Comparison of ENCODE assay signal across 33 cellular contexts in the genomic region with DNA sequence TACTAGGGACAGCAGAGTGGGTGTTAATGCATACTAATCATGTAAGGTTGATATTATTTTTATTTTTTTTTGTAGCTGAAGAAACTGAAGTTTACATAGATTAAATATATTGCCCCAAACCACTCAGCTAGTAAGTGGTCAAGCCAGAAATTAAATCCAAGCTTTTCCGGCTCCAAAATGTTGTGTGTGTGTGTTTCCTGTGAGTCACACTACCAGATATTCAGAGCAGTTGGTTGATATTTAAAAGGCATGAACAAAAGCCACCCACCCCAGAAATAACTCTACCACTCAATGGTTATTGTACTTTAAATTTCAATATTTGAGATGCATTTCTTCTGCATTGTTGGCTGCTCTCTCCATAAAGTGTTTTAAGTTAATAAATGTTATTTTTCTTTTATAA. TPM values are rescaled to one million over a fixed set of nuclear protein-coding genes. Genes with fewer than 3 reads are reported as not detected.
DNase-seq lines count a peak whose midpoint lies in the region; ATAC-seq, FAIRE-seq and TF ChIP-seq lines count a peak whose summit lies in the region.
"Had no signal": no experiment of that assay in that cellular context is flagged by ENCODE, and none has a peak within 500 bp of the region (broad histone marks: within the 10 kb centered on the region; RNA-seq: fewer than 3 reads in every experiment).

No MANE protein-coding gene starts in this region.

- peak in 1 of 4 donors; percentile 36 for ATAC-seq in right lobe of liver
- ATAC-seq in HepG2, result no peak
- ATAC-seq: A549; activated CD8-positive, alpha-beta memory T cell treated with anti-CD3 and anti-CD28 coated beads, Interleukin-2, amount 10 ng/mL, durations not matched to agents 7 days and 5 days; activated T-cell treated with anti-CD3 and anti-CD28 coated beads, Interleukin-2, amount 50 U/mL, for 72 hours; left ventricle myocardium superior; naive thymus-derived CD8-positive, alpha-beta T cell; stimulated activated naive B cell treated with anti-CD40 and anti-IgM and Interleukin-4, amounts not matched to agents 10 μg/mL and 1 μg/mL and 100 μg/mL, for 72 hours had no signal

- no peaks in the 10 kb centered on the region for H3K9me2 ChIP-seq in GM23248 (ENCODE audit: insufficient read depth)

- H3K9me3 ChIP-seq in right lobe of liver (no peaks in the 10 kb centered on the region), HepG2 (ENCODE audit: low read length) (no peaks in the 10 kb centered on the region), adipocyte (ENCODE audit: control insufficient read depth, low read length) (no peaks in the 10 kb centered on the region), GM23248 (ENCODE audit: low read depth) (no peaks in the 10 kb centered on the region)
- H3K9me3 ChIP-seq: A549, BE2C, thoracic aorta, uterus had no signal

- H3K79me2 ChIP-seq in HepG2 (ENCODE audit: insufficient read depth, low read length) (no peaks in the 10 kb centered on the region), GM23248 (ENCODE audit: insufficient read depth) (no peaks in the 10 kb centered on the region)

- H3K4me3 ChIP-seq in right lobe of liver, result no peak overlapping the region
- no peak overlapping the region for H3K4me3 ChIP-seq in HepG2 (replicated peaks in 1 of 3; ENCODE audit: insufficient read depth in 1 of 3, low read depth in 2 of 3, low read length in 3 of 3)
- H3K4me3 ChIP-seq in adipocyte (ENCODE audit: low read length), result no peak overlapping the region
- no peak overlapping the region for H3K4me3 ChIP-seq in GM23248
- H3K4me3 ChIP-seq: A549, dorsolateral prefrontal cortex, thoracic aorta, uterus had no signal

- H3K4me2 ChIP-seq in HepG2 (ENCODE audit: low read depth, low read length) (no peak overlapping the region), GM23248 (ENCODE audit: unreplicated experiment) (no peak overlapping the region)
- H3K4me2 ChIP-seq: A549, KMS-11 had no signal

- no peak overlapping the region for H2AFZ ChIP-seq in HepG2 (ENCODE audit: low read length)
- no peak overlapping the region for H2AFZ ChIP-seq in GM23248

- TF ChIP-seq EP300 in HepG2 (IDR thresholded peaks at IDR 0.05; ENCODE audit: low read depth in 2 of 2, low read length in 2 of 2) (no peak), HepG2 (CRISPR knock-in tag; IDR thresholded peaks at IDR 0.05; ENCODE audit: borderline replicate concordance) (no peak)

- FAIRE-seq in HepG2 (lab: Jason Lieb, UNC), result no peak
- FAIRE-seq: A549 had no signal

- in situ Hi-C loops in HepG2 (cut with HindIII; ENCODE audit: extremely low pct_ligation_motif_present, low pct_unique_long_range_greater_than_20kb) (no loop called here), GM23248 (cut with MboI) (no loop called here)

- BruUV-seq in HepG2 (replicated peaks; lab: Mats Ljungman, UMichigan), result no TSS peak

- H3K9ac ChIP-seq in HepG2 (ENCODE audit: insufficient read depth, low read depth, low read length) (no peak overlapping the region), adipocyte (ENCODE audit: low read length) (no peak overlapping the region), GM23248 (no peak overlapping the region)
- H3K9ac ChIP-seq: KMS-11 had no signal

- POLR2A ChIA-PET in HepG2 (lab: Yijun Ruan, JAX), result no interaction called here

- no peak for DNase-seq in right lobe of liver
- no peak for DNase-seq in HepG2 (ENCODE audit: low spot score)
- peak; percentile 43 for DNase-seq in adipocyte (ENCODE audit: low read depth)
- DNase-seq in fibroblast of peridontal ligament (ENCODE audit: extremely low read depth), result peak; percentile 26
- DNase-seq in stromal cell of bone marrow (ENCODE audit: low read depth), result peak; percentile 9
- no peak for DNase-seq in head of caudate nucleus
- no peak for DNase-seq in GM23248
- no peak for DNase-seq in NCI-H1694 (lab: John Stamatoyannopoulos, UW)
- DNase-seq: activated CD4-positive, alpha-beta T cell treated with anti-CD3 and anti-CD28 coated beads, Interleukin-2, amount 10 ng/mL, durations not matched to agents 24 days and 14 days; activated CD8-positive, alpha-beta memory T cell treated with anti-CD3 and anti-CD28 coated beads, Interleukin-2, amount 10 ng/mL, durations not matched to agents 7 days and 5 days; activated naive CD4-positive, alpha-beta T cell treated with anti-CD3 and anti-CD28 coated beads for 36 hours; activated T-cell treated with anti-CD3 and anti-CD28 coated beads, Interleukin-2, amount 50 U/mL, for 72 hours; amygdala; BE2C; central memory CD4-positive, alpha-beta T cell; COR-L47; DMS79 treated with DMSO at 0.1 percent for 48 hours; dorsolateral prefrontal cortex; hippocampal formation; immature natural killer cell; left ventricle myocardium superior; midbrain; naive thymus-derived CD8-positive, alpha-beta T cell; NCI-H187; NCI-H526; retina; stimulated activated CD4-positive, alpha-beta T cell treated with anti-CD3 and anti-CD28 coated beads, Interleukin-4, amount 100 ng/mL, for 24 hours; stimulated activated naive B cell treated with anti-CD40 and anti-IgM and Interleukin-4, amounts not matched to agents 10 μg/mL and 1 μg/mL and 100 μg/mL, for 72 hours; uterus had no signal

- CTCF ChIA-PET in HepG2 (lab: Yijun Ruan, JAX; ENCODE audit: low intra/inter-chr PET ratio, low total read pairs), result no interaction called here

- 25% methylated on average over 1 of the region's 1 CpG for WGBS in right lobe of liver (ENCODE audit: insufficient coverage, low coverage, low lambda C conversion rate, missing lambda C conversion rate)
- 43% methylated on average over 1 of the region's 1 CpG for WGBS in HepG2 (ENCODE audit: low lambda C conversion rate)
- 0 to 3% methylated on average over 1 of the region's 1 CpG for WGBS in GM23248 (ENCODE audit: low coverage in 1 of 2, low lambda C conversion rate in 2 of 2, missing lambda C conversion rate in 2 of 2), 2 experiments

- H3K27ac ChIP-seq in right lobe of liver, result peak overlapping the region in 2 of 3 donors; percentile 56 to 63
- H3K27ac ChIP-seq in HepG2 (ENCODE audit: extremely low read length, insufficient read depth, low read length), result no peak overlapping the region
- H3K27ac ChIP-seq in GM23248, result no peak overlapping the region
- H3K27ac ChIP-seq: A549, KMS-11, thoracic aorta, uterus had no signal

- intact Hi-C loops in right lobe of liver (cut with DNase I) (no loop called here), HepG2 (cut with micrococcal nuclease; ENCODE audit: unreplicated experiment) (no loop called here), head of caudate nucleus (cut with DNase I) (no loop called here)

- no peaks in the 10 kb centered on the region for H4K20me1 ChIP-seq in HepG2 (ENCODE audit: insufficient read depth, low read length)
- no peaks in the 10 kb centered on the region for H4K20me1 ChIP-seq in GM23248 (ENCODE audit: insufficient read depth)

- no peaks in the 10 kb centered on the region for H3F3A ChIP-seq in GM23248 (ENCODE audit: insufficient read depth)

- H3K27me3 ChIP-seq in right lobe of liver, result no peaks in the 10 kb centered on the region
- no peaks in the 10 kb centered on the region for H3K27me3 ChIP-seq in HepG2 (ENCODE audit: control insufficient read depth in 1 of 2, insufficient read depth in 2 of 2, low read length in 2 of 2)
- H3K27me3 ChIP-seq in adipocyte (replicated peaks; ENCODE audit: control insufficient read depth, insufficient read depth, low read length), result no peaks in the 10 kb centered on the region
- no peaks in the 10 kb centered on the region for H3K27me3 ChIP-seq in GM23248 (replicated peaks; ENCODE audit: insufficient read depth)
- H3K27me3 ChIP-seq: BE2C, dorsolateral prefrontal cortex, uterus had no signal

- no peak for TF ChIP-seq RAD21 in HepG2 (CRISPR knock-in tag; IDR thresholded peaks at IDR 0.05)

- H3K36me3 ChIP-seq in right lobe of liver (no peaks in the 10 kb centered on the region), HepG2 (replicated peaks in 1 of 2; ENCODE audit: control insufficient read depth in 1 of 2, insufficient read depth in 2 of 2, low read length in 2 of 2) (no peaks in the 10 kb centered on the region), adipocyte (ENCODE audit: control insufficient read depth, insufficient read depth, low read length, severe bottlenecking) (no peaks in the 10 kb centered on the region), GM23248 (ENCODE audit: low read depth) (no peaks in the 10 kb centered on the region)
- H3K36me3 ChIP-seq: BE2C, thoracic aorta, uterus had no signal

- TF ChIP-seq POLR2A in right lobe of liver (IDR thresholded peaks at IDR 0.05), result no peak
- no peak for TF ChIP-seq POLR2A in HepG2 (IDR thresholded peaks at IDR 0.05; ENCODE audit: insufficient read depth in 1 of 2, low read depth in 2 of 2, low read length in 2 of 2)

- TF ChIP-seq CTCF in right lobe of liver (IDR thresholded peaks at IDR 0.05) (no peak), HepG2 (CRISPR knock-in tag; IDR thresholded peaks at IDR 0.05) (no peak)

- peaks cover 0 to 74% (median 27%) of the 10 kb centered on the region in 4 donors for H3K4me1 ChIP-seq in right lobe of liver
- no peaks in the 10 kb centered on the region for H3K4me1 ChIP-seq in HepG2 (ENCODE audit: insufficient read depth, low read length)
- H3K4me1 ChIP-seq in adipocyte (ENCODE audit: control insufficient read depth, insufficient read depth, low read length), result no peaks in the 10 kb centered on the region
- no peaks in the 10 kb centered on the region for H3K4me1 ChIP-seq in GM23248 (ENCODE audit: insufficient read depth)
- H3K4me1 ChIP-seq: A549, BE2C, uterus had no signal

RNA-seq across cellular contexts. Expression of gene KCNN2, which starts 29.5 kb away (rescaled TPM):
- total RNA-seq in right lobe of liver (10 to 100 TPM in 3 of 6 experiments, 1 to 10 TPM in 2, under 1 TPM in 1; 0.60 to 17.4 (median 6.5) TPM), HepG2 (2016; rRNA removed; fragmentation: Illumina TruSeq; extraction: Trizol) (not detected in 2 replicates)
- total RNA-seq in HepG2 (2016; cell fraction: cytosol; rRNA removed; fragmentation: Illumina TruSeq; extraction: Trizol; ENCODE audit: low read depth), result 0.18 and 0.20 TPM in 2 replicates
- total RNA-seq in HepG2 (2016; cell fraction: insoluble cytoplasmic fraction; rRNA removed; fragmentation: Illumina TruSeq; extraction: Trizol), result not detected in 2 replicates
- total RNA-seq in HepG2 (2016; cell fraction: membrane; rRNA removed; fragmentation: Illumina TruSeq; extraction: Trizol), result 0.09 TPM in 1 of 2 replicates, not detected in the other
- total RNA-seq in HepG2 (2016; cell fraction: nucleus; rRNA removed; fragmentation: Illumina TruSeq; extraction: Trizol), result 0.12 TPM in 1 of 2 replicates, not detected in the other
- polyA plus RNA-seq in HepG2 (2011; rRNA removed) (not detected in 2 replicates), GM23248 (2016; fragmentation: Nextera tagmentation; extraction: Ambion mirVana) (not detected in 2 replicates)
- 0.06 TPM in 1 of 2 replicates, not detected in the other for polyA plus RNA-seq in HepG2 (2011; cell fraction: cytosol; rRNA removed)
- 0.07 and 0.11 TPM in 2 replicates for polyA plus RNA-seq in HepG2 (2011; cell fraction: nucleus; rRNA removed)
- not detected in 2 replicates for polyA plus RNA-seq in HepG2 (2012)
- not detected in 2 replicates for polyA plus RNA-seq in HepG2 (2016; cell fraction: cytosol; fragmentation: Illumina TruSeq; extraction: Trizol; ENCODE audit: low read depth)
- not detected in 2 replicates for polyA plus RNA-seq in HepG2 (2016; cell fraction: insoluble cytoplasmic fraction; fragmentation: Illumina TruSeq; extraction: Trizol; ENCODE audit: low read depth)
- polyA plus RNA-seq in HepG2 (2016; cell fraction: membrane; fragmentation: Illumina TruSeq; extraction: Trizol; ENCODE audit: low read depth), result not detected in 2 replicates
- polyA plus RNA-seq in HepG2 (2016; cell fraction: nucleus; fragmentation: Illumina TruSeq; extraction: Trizol; ENCODE audit: insufficient read depth, low read depth), result not detected in 2 replicates
- 0.04 and 0.35 TPM in 2 replicates for polyA minus RNA-seq in HepG2 (2011; rRNA and poly(A)+ RNA removed; ENCODE audit: low replicate concordance)
- not detected in 2 replicates for polyA minus RNA-seq in HepG2 (2011; cell fraction: cytosol; rRNA and poly(A)+ RNA removed)
- polyA minus RNA-seq in HepG2 (2011; cell fraction: nucleus; rRNA and poly(A)+ RNA removed), result not detected in 2 replicates
- total RNA-seq in GM23248 (2014; rRNA removed; shearing (Covaris generic)), result not detected in 2 replicates
- total RNA-seq: activated CD4-positive, alpha-beta T cell treated with anti-CD3 and anti-CD28 coated beads, Interleukin-2, amount 10 ng/mL, durations not matched to agents 24 days and 14 days; activated CD8-positive, alpha-beta memory T cell treated with anti-CD3 and anti-CD28 coated beads, Interleukin-2, amount 10 ng/mL, durations not matched to agents 7 days and 5 days; activated naive CD4-positive, alpha-beta T cell treated with anti-CD3 and anti-CD28 coated beads for 36 hours; activated T-cell treated with anti-CD3 and anti-CD28 coated beads, Interleukin-2, amount 50 U/mL, for 72 hours; naive thymus-derived CD8-positive, alpha-beta T cell; RPMI7951; thoracic aorta had no signal
- polyA plus RNA-seq: immature natural killer cell; naive thymus-derived CD8-positive, alpha-beta T cell had no signal

Comparison
In these comparisons a context has a peak if more than half of its experiments do, and no peak if none do; other contexts are left out.
1. H3K27ac ChIP-seq: peak in right lobe of liver (2 of 3); none in HepG2 (single experiment) and GM23248 (single experiment).
2. DNase-seq: peak in adipocyte (single experiment), fibroblast of peridontal ligament (single experiment) and stromal cell of bone marrow (single experiment); none in right lobe of liver (0 of 3), HepG2 (single experiment), head of caudate nucleus (0 of 42), GM23248 (single experiment) and NCI-H1694 (single experiment).